ENCODE assay signal across 15 cellular contexts in the genomic region with DNA sequence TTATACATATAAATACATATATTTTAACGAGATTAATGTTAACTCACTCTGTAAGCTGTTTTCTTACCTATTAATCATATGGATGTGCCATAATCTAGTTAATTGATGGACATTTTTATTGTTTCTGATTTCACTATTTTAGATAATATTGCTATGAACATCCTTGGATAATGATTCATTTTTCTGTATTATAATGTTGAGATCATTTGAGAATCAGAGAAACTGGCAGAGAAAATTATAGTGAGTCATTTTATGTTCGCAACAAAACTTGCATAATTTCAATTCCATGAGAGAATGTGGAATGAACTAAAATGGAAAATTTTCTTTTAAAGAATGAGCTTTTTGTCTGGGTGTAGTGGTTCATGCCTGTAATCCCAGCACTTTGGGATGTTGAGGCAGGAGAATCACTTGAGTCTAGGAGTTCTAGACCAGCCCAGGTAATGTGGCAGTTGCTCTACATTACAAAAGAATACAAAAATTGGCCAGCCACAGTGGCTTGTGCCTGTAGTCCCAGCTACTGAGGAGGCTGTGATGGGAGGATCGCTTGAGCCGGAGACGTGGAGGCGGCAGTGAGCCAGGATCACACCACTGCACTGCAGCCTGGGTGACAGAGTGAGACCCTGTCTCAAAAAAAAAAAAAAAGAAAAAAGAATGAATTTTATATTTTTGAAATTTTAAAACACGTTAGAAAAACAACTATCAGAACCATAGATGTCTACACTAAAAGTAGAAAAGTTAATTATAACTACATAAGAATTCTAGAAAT. TPM values are rescaled to one million over a fixed set of nuclear protein-coding genes. Genes with fewer than 3 reads are reported as not detected.
A peak's percentile ranks its signal among the peaks of the same experiment; 100 is the strongest.
DNase-seq lines count a peak whose midpoint lies in the region; ATAC-seq and TF ChIP-seq lines count a peak whose summit lies in the region.
"Had no signal": no experiment of that assay in that cellular context is flagged by ENCODE, and none has a peak within 500 bp of the region (broad histone marks: within the 10 kb centered on the region; RNA-seq: fewer than 3 reads in every experiment).

No MANE protein-coding gene starts in this region.

- H3K4me2 ChIP-seq in PC-3 (ENCODE audit: low read length) = peak overlapping the region; percentile 44; the same call in 1 of the 2 replicates
- H3K4me2 ChIP-seq: BLaER1, GM23338 had no signal

- H3K79me2 ChIP-seq in PC-3 (ENCODE audit: low read length) = no peaks in the 10 kb centered on the region

- no peak for TF ChIP-seq CTCF in AG09319 (IDR thresholded peaks at IDR 0.05; ENCODE audit: low read depth, low read length)
- TF ChIP-seq CTCF in PC-3 (conservative IDR thresholded peaks at IDR 0.05; ENCODE audit: low read depth, low read length) = no peak
- no peak for TF ChIP-seq CTCF in esophagus muscularis mucosa (IDR thresholded peaks at IDR 0.05)

- H2AFZ ChIP-seq in PC-3 (ENCODE audit: low read length) = peak overlapping the region; percentile 40; the same call in 1 of the 2 replicates
- H2AFZ ChIP-seq: GM23338 had no signal

- H3F3A ChIP-seq in PC-3 (ENCODE audit: low read length, unreplicated experiment) = no peaks in the 10 kb centered on the region

- H3K36me3 ChIP-seq in PC-3 (ENCODE audit: low read depth, low read length) = no peaks in the 10 kb centered on the region
- H3K36me3 ChIP-seq in esophagus muscularis mucosa = no peaks in the 10 kb centered on the region
- H3K36me3 ChIP-seq: BLaER1 had no signal

- H3K9me3 ChIP-seq in PC-3 (ENCODE audit: low read length) = no peaks in the 10 kb centered on the region
- H3K9me3 ChIP-seq in esophagus muscularis mucosa = no peaks in the 10 kb centered on the region
- H3K9me3 ChIP-seq: BLaER1 had no signal

- DNase-seq in AG09319 (ENCODE audit: extremely low read depth, low read depth) = peak; percentile 20
- peak; percentile 60 for DNase-seq in PC-3
- DNase-seq in esophagus muscularis mucosa (ENCODE audit: extremely low spot score) = no peak
- peak; percentile 30 for DNase-seq in myocyte (ENCODE audit: low read depth)
- no peak for DNase-seq in NCI-H446 (lab: John Stamatoyannopoulos, UW)
- DNase-seq in stimulated activated CD4-positive, alpha-beta T cell treated with anti-CD3 and anti-CD28 coated beads, Interleukin-15, amount 100 ng/mL, for 24 hours = no peak
- no peak for DNase-seq in activated CD4-positive, CD25-positive, alpha-beta regulatory T cell treated with anti-CD3 and anti-CD28 coated beads, Interleukin-2, amount 50 U/mL, for 72 hours
- DNase-seq: activated T-cell treated with anti-CD3 and anti-CD28 coated beads, Interleukin-2, amount 50 U/mL, for 24 hours; DMS79 treated with DMSO at 0.1 percent for 48 hours; MM.1S; stimulated activated CD4-positive, alpha-beta T cell treated with anti-CD3 and anti-CD28 coated beads, Interleukin-2, amount 100 ng/mL, for 48 hours; stimulated activated naive B cell treated with anti-CD40 and anti-IgM and Interleukin-4, amounts not matched to agents 10 μg/mL and 1 μg/mL and 100 μg/mL, for 72 hours had no signal

- H3K9ac ChIP-seq in PC-3 (ENCODE audit: low read length) = peak overlapping the region; percentile 29
- H3K9ac ChIP-seq: BLaER1 had no signal

- no peak overlapping the region for H3K4me3 ChIP-seq in PC-3 (ENCODE audit: low read length)
- H3K4me3 ChIP-seq in esophagus muscularis mucosa = no peak overlapping the region
- H3K4me3 ChIP-seq: BLaER1, GM23338 had no signal

- no peak for TF ChIP-seq EP300 in esophagus muscularis mucosa (IDR thresholded peaks at IDR 0.05)

- WGBS in esophagus muscularis mucosa = 80% methylated on average over 7 of the region's 7 CpGs

- H3K27ac ChIP-seq in PC-3 (ENCODE audit: low read length) (peak overlapping the region; percentile 78), esophagus muscularis mucosa (replicated peaks in 1 of 4) (peak overlapping the region; percentile 44 to 65 (median 47))
- H3K27ac ChIP-seq: BLaER1 had no signal

- POLR2A ChIA-PET in PC-3 (lab: Charles Lee; ENCODE audit: unreplicated experiment) = no interaction called here

- ATAC-seq in PC-3 = peak; percentile 46
- ATAC-seq in GM19467 (IDR thresholded peaks at IDR 0.05; ENCODE audit: unreplicated experiment) = no peak
- ATAC-seq: GM23338; stimulated activated naive B cell treated with anti-CD40 and anti-IgM and Interleukin-4, amounts not matched to agents 10 μg/mL and 1 μg/mL and 100 μg/mL, for 72 hours had no signal

- BruUV-seq in PC-3 (replicated peaks; lab: Mats Ljungman, UMichigan) = no TSS peak

- H4K20me1 ChIP-seq in PC-3 (ENCODE audit: low read length) = no peaks in the 10 kb centered on the region
- H4K20me1 ChIP-seq: BLaER1 had no signal

- H3K27me3 ChIP-seq in PC-3 (ENCODE audit: low read length) (no peaks in the 10 kb centered on the region), esophagus muscularis mucosa (no peaks in the 10 kb centered on the region)
- H3K27me3 ChIP-seq: BLaER1 had no signal

- H3K4me1 ChIP-seq in PC-3 (ENCODE audit: insufficient read depth, low read length) (peaks cover 29% of the 10 kb centered on the region), esophagus muscularis mucosa (no peaks in the 10 kb centered on the region)
- H3K4me1 ChIP-seq: BLaER1 had no signal

- CTCF ChIA-PET in PC-3 (lab: Charles Lee) = no interaction called here

- H3K9me2 ChIP-seq in PC-3 (replicated peaks; ENCODE audit: low read length) = no peaks in the 10 kb centered on the region

- no peak for TF ChIP-seq POLR2A in esophagus muscularis mucosa (IDR thresholded peaks at IDR 0.05; ENCODE audit: low read depth)

- intact Hi-C loops in PC-3 (cut with micrococcal nuclease) (no loop called here), esophagus muscularis mucosa (cut with DNase I) (no loop called here)

RNA-seq across cellular contexts. Expression of a gene that starts 40.5 kb away (rescaled TPM):
- total RNA-seq in PC-3 (2014; rRNA removed) = 16.4 and 17.3 TPM in 2 replicates
- total RNA-seq in esophagus muscularis mucosa = 10 to 100 TPM in 3 of 4 donors, 1 to 10 TPM in 1; 9.6 to 16.7 (median 14.9) TPM
- 8.2 and 8.3 TPM in 2 replicates for total RNA-seq in myocyte
- 20.2 TPM for polyA plus RNA-seq in myocyte (2012)

Comparison
In these comparisons a context has a peak if more than half of its experiments do, and no peak if none do; other contexts are left out.
1. DNase-seq: peak in AG09319 (single experiment), PC-3 (single experiment) and myocyte (single experiment); none in esophagus muscularis mucosa (single experiment), NCI-H446 (0 of 2), stimulated activated CD4-positive, alpha-beta T cell treated with anti-CD3 and anti-CD28 coated beads, Interleukin-15, amount 100 ng/mL, for 24 hours (single experiment) and activated CD4-positive, CD25-positive, alpha-beta regulatory T cell treated with anti-CD3 and anti-CD28 coated beads, Interleukin-2, amount 50 U/mL, for 72 hours (single experiment).